Comparison of ENCODE assay signal across 11 cellular contexts in genomic region chr17:56779306-56779705, GRCh38. TPM values are rescaled to one million over a fixed set of nuclear protein-coding genes. Genes with fewer than 3 reads are reported as not detected.
DNase-seq lines count a peak whose midpoint lies in the region; FAIRE-seq and TF ChIP-seq lines count a peak whose summit lies in the region.
"Had no signal": no experiment of that assay in that cellular context is flagged by ENCODE, and none has a peak within 500 bp of the region (broad histone marks: within the 10 kb centered on the region; RNA-seq: fewer than 3 reads in every experiment).

No MANE protein-coding gene starts in this region.

- H3K79me2 ChIP-seq in OCI-LY1 (ENCODE audit: insufficient read depth, low read length), result no peaks in the 10 kb centered on the region

- FAIRE-seq in GM12891 (lab: Jason Lieb, UNC) (no peak), GM12892 (lab: Jason Lieb, UNC) (no peak)
- FAIRE-seq: RCC 7860 had no signal

- H3K9me2 ChIP-seq in OCI-LY1 (ENCODE audit: low read depth, low read length), result no peaks in the 10 kb centered on the region

- H3K4me3 ChIP-seq in OCI-LY1 (ENCODE audit: low read depth, low read length, poor library complexity, severe bottlenecking) (no peak overlapping the region), skeletal muscle satellite cell (ENCODE audit: low read length) (no peak overlapping the region)
- H3K4me3 ChIP-seq in effector memory CD4-positive, alpha-beta T cell (ENCODE audit: insufficient read depth, low read depth, low read length, poor library complexity, severe bottlenecking), result peak overlapping the region; percentile 55

- peaks cover 23% of the 10 kb centered on the region for H3K4me1 Mint-ChIP-seq in activated CD4-positive, alpha-beta T cell treated with anti-CD3 and anti-CD28 coated beads, Interleukin-2, amount 10 ng/mL, durations not matched to agents 7 days and 5 days

- H3K4me1 ChIP-seq in OCI-LY1 (ENCODE audit: insufficient read depth, low read length, severe bottlenecking) (peaks cover 21% of the 10 kb centered on the region), skeletal muscle satellite cell (ENCODE audit: control insufficient read depth, insufficient read depth, low read length) (peaks cover 30% of the 10 kb centered on the region)
- H3K4me1 ChIP-seq in effector memory CD4-positive, alpha-beta T cell (ENCODE audit: control insufficient read depth, insufficient read depth, low read length, poor library complexity, severe bottlenecking), result peaks cover 7% of the 10 kb centered on the region

- no peak for TF ChIP-seq CTCF in OCI-LY1 (IDR thresholded peaks at IDR 0.05; ENCODE audit: low read length)

- CTCF ChIA-PET in activated CD4-positive, alpha-beta T cell treated with anti-CD3 and anti-CD28 coated beads, Interleukin-2, amount 10 ng/mL, durations not matched to agents 7 days and 5 days (lab: Charles Lee), result interaction anchor here (0.7 to 2.9 kb wide), 16 partner anchors 8 to 187 kb away, joined by 3 to 23 read pairs (median 6); partner anchors contain the start of genes DGKE and NOG

- peak overlapping the region; percentile 77 for H3K4me3 Mint-ChIP-seq in activated CD4-positive, alpha-beta T cell treated with anti-CD3 and anti-CD28 coated beads, Interleukin-2, amount 10 ng/mL, durations not matched to agents 7 days and 5 days

- H3K36me3 Mint-ChIP-seq in activated CD4-positive, alpha-beta T cell treated with anti-CD3 and anti-CD28 coated beads, Interleukin-2, amount 10 ng/mL, durations not matched to agents 7 days and 5 days (ENCODE audit: low read depth), result no peaks in the 10 kb centered on the region

- TF ChIP-seq POLR2A in GM12891 (IDR thresholded peaks at IDR 0.05; ENCODE audit: low read depth, low read length), result no peak
- TF ChIP-seq POLR2A in GM12892 (IDR thresholded peaks at IDR 0.05; ENCODE audit: low read depth, low read length), result no peak

- no peaks in the 10 kb centered on the region for H3F3A ChIP-seq in OCI-LY1 (ENCODE audit: insufficient read depth, low read length)

- H3K9me3 ChIP-seq in OCI-LY1 (ENCODE audit: low read length) (no peaks in the 10 kb centered on the region), skeletal muscle satellite cell (replicated peaks; ENCODE audit: low read length) (no peaks in the 10 kb centered on the region)
- H3K9me3 ChIP-seq in effector memory CD4-positive, alpha-beta T cell (ENCODE audit: control insufficient read depth, low read length), result no peaks in the 10 kb centered on the region

- POLR2A ChIA-PET in activated CD4-positive, alpha-beta T cell treated with anti-CD3 and anti-CD28 coated beads, Interleukin-2, amount 10 ng/mL, durations not matched to agents 7 days and 5 days (lab: Charles Lee), result no interaction called here

- no peak for DNase-seq in activated CD4-positive, alpha-beta T cell treated with anti-CD3 and anti-CD28 coated beads, Interleukin-2, amount 10 ng/mL, durations not matched to agents 7 days and 5 days
- DNase-seq in activated CD4-positive, alpha-beta T cell treated with anti-CD3 and anti-CD28 coated beads, Interleukin-2, amount 50 U/mL, for 4 hours, result no peak
- DNase-seq in effector memory CD4-positive, alpha-beta T cell, result no peak
- no peak for DNase-seq in GM12891 (ENCODE audit: insufficient read length, low spot score)
- no peak for DNase-seq in SHP77 treated with DMSO at 0.1 percent for 48 hours (lab: John Stamatoyannopoulos, UW)
- DNase-seq in GM12892 (ENCODE audit: insufficient read length), result no peak
- DNase-seq: NCI-H2107, WERI-Rb-1 had no signal

- H2AFZ ChIP-seq in OCI-LY1 (ENCODE audit: low read length), result no peak overlapping the region

- peak overlapping the region; percentile 94 for H3K27ac Mint-ChIP-seq in activated CD4-positive, alpha-beta T cell treated with anti-CD3 and anti-CD28 coated beads, Interleukin-2, amount 10 ng/mL, durations not matched to agents 7 days and 5 days

- peak overlapping the region; percentile 77 for H3K4me2 ChIP-seq in OCI-LY1 (ENCODE audit: low read length)
- peak overlapping the region; percentile 86 for H3K4me2 ChIP-seq in skeletal muscle satellite cell (ENCODE audit: low read length)

- H4K20me1 ChIP-seq in OCI-LY1 (ENCODE audit: insufficient read depth, low read length), result no peaks in the 10 kb centered on the region

- H3K36me3 ChIP-seq in OCI-LY1 (ENCODE audit: insufficient read depth, low read length), result no peaks in the 10 kb centered on the region
- H3K36me3 ChIP-seq in effector memory CD4-positive, alpha-beta T cell (ENCODE audit: control insufficient read depth, insufficient read depth, low read length), result no peaks in the 10 kb centered on the region
- H3K36me3 ChIP-seq in skeletal muscle satellite cell (ENCODE audit: insufficient read depth, low read length), result no peaks in the 10 kb centered on the region
- H3K36me3 ChIP-seq: WERI-Rb-1 had no signal

- peaks cover 8% of the 10 kb centered on the region for H3K27me3 Mint-ChIP-seq in activated CD4-positive, alpha-beta T cell treated with anti-CD3 and anti-CD28 coated beads, Interleukin-2, amount 10 ng/mL, durations not matched to agents 7 days and 5 days

- H3K9me3 Mint-ChIP-seq in activated CD4-positive, alpha-beta T cell treated with anti-CD3 and anti-CD28 coated beads, Interleukin-2, amount 10 ng/mL, durations not matched to agents 7 days and 5 days, result no peaks in the 10 kb centered on the region

- peak overlapping the region; percentile 8; the same call in 1 of the 2 replicates for H3K9ac ChIP-seq in OCI-LY1 (ENCODE audit: low read length)
- peak overlapping the region; percentile 65 for H3K9ac ChIP-seq in skeletal muscle satellite cell (ENCODE audit: low read depth, low read length)

- H3K27ac ChIP-seq in OCI-LY1 (ENCODE audit: low read depth, low read length, poor library complexity, severe bottlenecking), result peak overlapping the region; percentile 5
- peak overlapping the region; percentile 43 for H3K27ac ChIP-seq in effector memory CD4-positive, alpha-beta T cell (ENCODE audit: insufficient read depth, low read length, poor library complexity, severe bottlenecking)
- H3K27ac ChIP-seq: WERI-Rb-1 had no signal

- H3K27me3 ChIP-seq in OCI-LY1 (ENCODE audit: insufficient read depth, low read length) (no peaks in the 10 kb centered on the region), skeletal muscle satellite cell (ENCODE audit: control insufficient read depth, insufficient read depth, low read length) (no peaks in the 10 kb centered on the region)
- no peaks in the 10 kb centered on the region for H3K27me3 ChIP-seq in effector memory CD4-positive, alpha-beta T cell (replicated peaks; ENCODE audit: control insufficient read depth, insufficient read depth, low read length, poor library complexity, severe bottlenecking)

TF ChIP-seq in GM12891, 5 proteins besides CTCF, POLR2A, EP300 and RAD21:
- TF ChIP-seq POLR2AphosphoS5 (IDR thresholded peaks at IDR 0.05; ENCODE audit: low read depth, low read length) (no peak), PAX5 (IDR thresholded peaks at IDR 0.05; ENCODE audit: insufficient read depth, low read length, severe bottlenecking) (no peak), POU2F2 (IDR thresholded peaks at IDR 0.05; ENCODE audit: low read depth, low read length) (no peak), TAF1 (IDR thresholded peaks at IDR 0.05; ENCODE audit: low read depth, low read length) (no peak), SPI1 (IDR thresholded peaks at IDR 0.05; ENCODE audit: low read depth, low read length) (no peak)
TF ChIP-seq in GM12891: peak in this region for 0.

RNA-seq across cellular contexts. Expression of gene C17orf67, which starts 54.4 kb away (rescaled TPM):
- total RNA-seq in activated CD4-positive, alpha-beta T cell treated with anti-CD3 and anti-CD28 coated beads, Interleukin-2, amount 10 ng/mL, durations not matched to agents 7 days and 5 days, result 1 to 10 TPM; 5.1 to 5.2 TPM
- total RNA-seq in skeletal muscle satellite cell (2012; rRNA removed), result 0.44 and 0.51 TPM in 2 replicates
- polyA plus RNA-seq in GM12891 (2012; ENCODE audit: low read depth, missing spikeins), result 0.54 TPM
- 1.6 TPM for polyA plus RNA-seq in GM12892 (2012; ENCODE audit: missing spikeins)

RNA-seq across cellular contexts. Expression of gene DGKE, which starts 54.6 kb away (rescaled TPM):
- total RNA-seq in activated CD4-positive, alpha-beta T cell treated with anti-CD3 and anti-CD28 coated beads, Interleukin-2, amount 10 ng/mL, durations not matched to agents 7 days and 5 days, result 10 to 100 TPM; 24.6 to 25.3 TPM
- total RNA-seq in skeletal muscle satellite cell (2012; rRNA removed), result 3.9 and 4.3 TPM in 2 replicates
- polyA plus RNA-seq in GM12891 (2012; ENCODE audit: low read depth, missing spikeins), result 4.0 TPM
- polyA plus RNA-seq in GM12892 (2012; ENCODE audit: missing spikeins), result 5.4 TPM
